10 cellular contexts compared by ENCODE assay signal in the genomic region with DNA sequence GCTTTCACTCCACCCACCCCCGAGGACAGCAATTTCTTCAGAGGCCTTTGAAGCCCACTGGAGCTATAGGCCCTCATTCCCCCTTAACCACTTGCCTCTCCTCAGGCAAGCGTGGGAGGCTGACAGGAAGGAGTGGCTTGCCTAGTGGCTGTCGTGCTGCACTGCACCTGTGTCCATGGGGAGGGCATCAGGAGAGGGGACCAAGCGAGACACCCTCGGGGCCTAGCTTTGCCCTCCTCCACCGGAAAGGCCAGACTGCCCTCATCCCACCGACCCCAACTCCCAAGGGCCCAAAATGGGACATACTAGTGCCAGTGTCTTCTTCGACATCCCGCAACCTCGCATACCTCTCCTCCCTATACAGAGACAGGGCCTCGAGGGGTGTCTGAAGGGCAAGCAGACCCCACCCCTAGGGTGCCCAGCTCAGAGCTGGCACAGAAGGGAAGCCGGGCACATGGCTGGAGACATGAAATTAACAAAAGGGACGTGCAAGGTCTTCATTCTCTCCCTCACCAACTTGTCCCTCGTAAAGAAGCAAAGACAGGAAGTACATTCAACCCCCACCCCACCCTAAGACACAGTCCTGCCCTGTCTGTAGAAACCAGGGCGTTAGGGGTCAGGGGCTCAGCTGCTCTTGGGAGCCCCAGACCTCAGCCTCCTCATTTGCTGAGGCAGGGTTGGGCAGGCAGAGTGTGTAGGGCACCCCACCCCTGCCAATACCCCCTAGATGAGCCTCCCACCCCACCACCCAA. TPM values are rescaled to one million over a fixed set of nuclear protein-coding genes. Genes with fewer than 3 reads are reported as not detected.
DNase-seq lines count a peak whose midpoint lies in the region; ATAC-seq, FAIRE-seq and TF ChIP-seq lines count a peak whose summit lies in the region.
"Had no signal": no experiment of that assay in that cellular context is flagged by ENCODE, and none has a peak within 500 bp of the region (broad histone marks: within the 10 kb centered on the region; RNA-seq: fewer than 3 reads in every experiment).

No MANE protein-coding gene starts in this region.

- H3K4me3 Mint-ChIP-seq in activated CD4-positive, alpha-beta T cell treated with anti-CD3 and anti-CD28 coated beads, Interleukin-2, amount 10 ng/mL, durations not matched to agents 7 days and 5 days: no peak overlapping the region
- H3K4me3 Mint-ChIP-seq: IgD-negative memory B cell had no signal

- CTCF ChIA-PET in activated CD4-positive, alpha-beta T cell treated with anti-CD3 and anti-CD28 coated beads, Interleukin-2, amount 10 ng/mL, durations not matched to agents 7 days and 5 days (lab: Charles Lee): interaction anchor here (1.1 to 4.3 kb wide), 3 partner anchors 8 to 24 kb away, joined by 3 to 20 read pairs (median 4); partner anchors contain the start of gene VIPR1

- no peak for FAIRE-seq in bronchial epithelial cell (lab: Jason Lieb, UNC)

- DNase-seq in H7: peak; percentile 78
- peak; percentile 43 for DNase-seq in activated CD4-positive, alpha-beta T cell treated with anti-CD3 and anti-CD28 coated beads, Interleukin-2, amount 10 ng/mL, durations not matched to agents 7 days and 5 days
- DNase-seq in bronchial epithelial cell (ENCODE audit: low read depth): no peak
- DNase-seq in stimulated activated CD8-positive, alpha-beta memory T cell treated with anti-CD3 and anti-CD28 coated beads, Interleukin-12 subunit alpha, Interleukin-12 subunit beta, amount 100 ng/mL, for 4 hours (ENCODE audit: low read depth): peak; percentile 13
- DNase-seq in NCI-H526 treated with DMSO at 0.1 percent for 48 hours (lab: John Stamatoyannopoulos, UW): no peak
- DNase-seq in NCI-H1105 (lab: John Stamatoyannopoulos, UW): no peak

- peaks cover 5% of the 10 kb centered on the region for H3K9me3 Mint-ChIP-seq in activated CD4-positive, alpha-beta T cell treated with anti-CD3 and anti-CD28 coated beads, Interleukin-2, amount 10 ng/mL, durations not matched to agents 7 days and 5 days
- H3K9me3 Mint-ChIP-seq: IgD-negative memory B cell had no signal

- no peaks in the 10 kb centered on the region for H3K36me3 ChIP-seq in H7 (replicated peaks; ENCODE audit: control insufficient read depth, insufficient read depth, low read length)
- no peaks in the 10 kb centered on the region for H3K36me3 ChIP-seq in bronchial epithelial cell (ENCODE audit: control insufficient read depth, insufficient read depth, low read length)

- ATAC-seq in HG03108 (IDR thresholded peaks at IDR 0.05; ENCODE audit: unreplicated experiment): no peak
- no peak for ATAC-seq in HG02610 (IDR thresholded peaks at IDR 0.05; ENCODE audit: unreplicated experiment)
- ATAC-seq: left cardiac atrium had no signal

- POLR2A ChIA-PET in activated CD4-positive, alpha-beta T cell treated with anti-CD3 and anti-CD28 coated beads, Interleukin-2, amount 10 ng/mL, durations not matched to agents 7 days and 5 days (lab: Charles Lee): no interaction called here

- H3K36me3 Mint-ChIP-seq in activated CD4-positive, alpha-beta T cell treated with anti-CD3 and anti-CD28 coated beads, Interleukin-2, amount 10 ng/mL, durations not matched to agents 7 days and 5 days (ENCODE audit: low read depth): peaks cover 33% of the 10 kb centered on the region

- H3K27me3 ChIP-seq in H7 (ENCODE audit: control insufficient read depth, insufficient read depth, low read length) (no peaks in the 10 kb centered on the region), bronchial epithelial cell (ENCODE audit: control insufficient read depth, insufficient read depth, low read length) (no peaks in the 10 kb centered on the region)

- H3K27ac Mint-ChIP-seq in activated CD4-positive, alpha-beta T cell treated with anti-CD3 and anti-CD28 coated beads, Interleukin-2, amount 10 ng/mL, durations not matched to agents 7 days and 5 days: peak overlapping the region; percentile 89

- H3K4me3 ChIP-seq in H7 (ENCODE audit: insufficient read depth, low read depth, low read length): no peak overlapping the region
- no peak overlapping the region for H3K4me3 ChIP-seq in bronchial epithelial cell (ENCODE audit: low read depth, low read length)

- TF ChIP-seq CTCF in bronchial epithelial cell (IDR thresholded peaks at IDR 0.05; ENCODE audit: insufficient read depth, low read length, severe bottlenecking): peak; percentile 7

- no peaks in the 10 kb centered on the region for H3K27me3 Mint-ChIP-seq in activated CD4-positive, alpha-beta T cell treated with anti-CD3 and anti-CD28 coated beads, Interleukin-2, amount 10 ng/mL, durations not matched to agents 7 days and 5 days

- H3K4me1 Mint-ChIP-seq in activated CD4-positive, alpha-beta T cell treated with anti-CD3 and anti-CD28 coated beads, Interleukin-2, amount 10 ng/mL, durations not matched to agents 7 days and 5 days: peaks cover 61% of the 10 kb centered on the region

RNA-seq across cellular contexts. Expression of gene VIPR1, which starts 24.3 kb away (rescaled TPM):
- total RNA-seq in H7 (2014; rRNA removed; shearing (Covaris generic)): 1.9 and 2.2 TPM in 2 replicates
- 10 to 100 TPM; 19.9 to 21.3 TPM for total RNA-seq in activated CD4-positive, alpha-beta T cell treated with anti-CD3 and anti-CD28 coated beads, Interleukin-2, amount 10 ng/mL, durations not matched to agents 7 days and 5 days
- total RNA-seq in bronchial epithelial cell: 4.2 and 5.8 TPM in 2 replicates

RNA-seq across cellular contexts. Expression of gene SEC22C, which starts 55.0 kb away (rescaled TPM):
- total RNA-seq in H7 (2014; rRNA removed; shearing (Covaris generic)): 53.0 and 57.3 TPM in 2 replicates
- 10 to 100 TPM; 56.0 to 58.9 TPM for total RNA-seq in activated CD4-positive, alpha-beta T cell treated with anti-CD3 and anti-CD28 coated beads, Interleukin-2, amount 10 ng/mL, durations not matched to agents 7 days and 5 days
- 44.7 and 55.0 TPM in 2 replicates for total RNA-seq in bronchial epithelial cell

Comparison
In these comparisons a context has a peak if more than half of its experiments do, and no peak if none do; other contexts are left out.
1. DNase-seq: peak in H7 (single experiment), activated CD4-positive, alpha-beta T cell treated with anti-CD3 and anti-CD28 coated beads, Interleukin-2, amount 10 ng/mL, durations not matched to agents 7 days and 5 days (single experiment) and stimulated activated CD8-positive, alpha-beta memory T cell treated with anti-CD3 and anti-CD28 coated beads, Interleukin-12 subunit alpha, Interleukin-12 subunit beta, amount 100 ng/mL, for 4 hours (single experiment); none in bronchial epithelial cell (single experiment), NCI-H526 treated with DMSO at 0.1 percent for 48 hours (single experiment) and NCI-H1105 (single experiment).